ENCODE assay signal across 19 cellular contexts in genomic region chr15:59099162-59099685, GRCh38.
"Had no signal": no experiment of that assay in that cellular context is flagged by ENCODE, and none has a peak within 500 bp of the region (broad histone marks: within the 10 kb centered on the region; RNA-seq: fewer than 3 reads in every experiment).

No MANE protein-coding gene starts in this region.

- H3K4me3 Mint-ChIP-seq: activated naive CD4-positive, alpha-beta T cell treated with anti-CD3 and anti-CD28 coated beads for 36 hours; activated T-cell treated with anti-CD3 and anti-CD28 coated beads, Interleukin-2, amount 50 U/mL, for 4 hours; immature natural killer cell; mesothelial cell of epicardium; natural killer cell treated with Interleukin-12 subunit alpha and Interleukin-12 subunit beta and Interleukin-15 and Interleukin-18, amount 100 ng/mL, for 72 hours had no signal

- H3K4me3 ChIP-seq: adrenal gland, colonic mucosa, esophagus muscularis mucosa, hepatocyte, left lung, right lobe of liver, skin epidermis, tibial artery had no signal

- H3K36me3 ChIP-seq: colonic mucosa had no signal

- H3K27me3 ChIP-seq: adrenal gland, colonic mucosa, esophagus muscularis mucosa, hepatocyte, left lung, right lobe of liver, tibial artery had no signal

- DNase-seq: activated CD8-positive, alpha-beta memory T cell treated with anti-CD3 and anti-CD28 coated beads, Interleukin-2, amount 50 U/mL, for 48 hours; activated naive CD4-positive, alpha-beta T cell treated with anti-CD3 and anti-CD28 coated beads for 36 hours; activated T-cell treated with anti-CD3 and anti-CD28 coated beads, Interleukin-2, amount 50 U/mL, for 4 hours; adrenal gland; colonic mucosa; glutamatergic neuron; immature natural killer cell; left lung; mammary epithelial cell; right lobe of liver; stimulated activated CD4-positive, alpha-beta T cell treated with anti-CD3 and anti-CD28 coated beads, Interleukin-1b, Interleukin-23, amount 100 ng/mL, for 48 hours; stimulated activated naive CD8-positive, alpha-beta T cell treated with anti-CD3 and anti-CD28 coated beads, Interleukin-15, amount 100 ng/mL, for 72 hours; tibial artery; WERI-Rb-1 had no signal

- H3K27me3 Mint-ChIP-seq: natural killer cell treated with Interleukin-12 subunit alpha and Interleukin-12 subunit beta and Interleukin-15 and Interleukin-18, amount 100 ng/mL, for 72 hours; stimulated activated naive CD8-positive, alpha-beta T cell treated with anti-CD3 and anti-CD28 coated beads, Interleukin-15, amount 100 ng/mL, for 72 hours had no signal

- H3K4me1 ChIP-seq: adrenal gland, colonic mucosa, left lung, right lobe of liver had no signal

- H3K9me3 Mint-ChIP-seq: activated naive CD4-positive, alpha-beta T cell treated with anti-CD3 and anti-CD28 coated beads for 36 hours; activated T-cell treated with anti-CD3 and anti-CD28 coated beads, Interleukin-2, amount 50 U/mL, for 4 hours; immature natural killer cell; mesothelial cell of epicardium; natural killer cell treated with Interleukin-12 subunit alpha and Interleukin-12 subunit beta and Interleukin-15 and Interleukin-18, amount 100 ng/mL, for 72 hours; stimulated activated naive CD8-positive, alpha-beta T cell treated with anti-CD3 and anti-CD28 coated beads, Interleukin-15, amount 100 ng/mL, for 72 hours had no signal

- ATAC-seq: left lung; natural killer cell treated with Interleukin-12 subunit alpha and Interleukin-12 subunit beta and Interleukin-15 and Interleukin-18, amount 100 ng/mL, for 72 hours; right lobe of liver had no signal

- H3K27ac Mint-ChIP-seq: activated naive CD4-positive, alpha-beta T cell treated with anti-CD3 and anti-CD28 coated beads for 36 hours; mesothelial cell of epicardium; natural killer cell treated with Interleukin-12 subunit alpha and Interleukin-12 subunit beta and Interleukin-15 and Interleukin-18, amount 100 ng/mL, for 72 hours had no signal

- H3K9me3 ChIP-seq: adrenal gland, colonic mucosa, esophagus muscularis mucosa, left lung, right lobe of liver, tibial artery had no signal

- H3K27ac ChIP-seq: adrenal gland, colonic mucosa, esophagus muscularis mucosa, hepatocyte, left lung, right lobe of liver, skin epidermis, tibial artery, WERI-Rb-1 had no signal
